In the genomic region with DNA sequence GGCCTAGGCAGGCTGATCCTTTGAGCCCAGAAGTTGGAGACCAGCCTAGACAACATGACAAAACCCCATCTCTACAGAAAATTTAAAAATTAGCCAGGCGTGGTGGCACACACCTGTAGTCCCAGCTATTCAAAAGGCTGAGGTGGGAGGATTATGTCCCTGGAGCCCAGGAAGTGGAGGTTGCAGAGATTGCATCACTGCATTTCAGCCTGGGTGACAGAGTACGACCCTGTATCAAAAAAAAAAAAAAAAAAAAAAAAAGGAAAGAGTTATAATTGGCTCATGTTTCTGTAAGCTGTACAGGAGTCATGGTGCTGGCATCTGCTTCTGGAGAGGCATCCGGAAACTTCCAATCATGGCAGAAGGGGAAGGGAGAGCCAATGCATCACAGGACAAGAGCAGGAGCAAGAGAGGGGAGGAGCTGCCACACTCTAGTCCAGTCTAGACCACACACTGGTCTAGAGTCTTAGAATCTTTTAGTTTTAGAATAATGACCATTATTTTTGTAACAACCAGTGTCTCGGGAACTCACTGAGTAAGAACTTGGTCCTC, we compare ENCODE assay signal across 18 cellular contexts. TPM values are rescaled to one million over a fixed set of nuclear protein-coding genes. Genes with fewer than 3 reads are reported as not detected.
DNase-seq lines count a peak whose midpoint lies in the region; ATAC-seq and TF ChIP-seq lines count a peak whose summit lies in the region.
"Had no signal": no experiment of that assay in that cellular context is flagged by ENCODE, and none has a peak within 500 bp of the region (broad histone marks: within the 10 kb centered on the region; RNA-seq: fewer than 3 reads in every experiment).

No MANE protein-coding gene starts in this region.

- no peaks in the 10 kb centered on the region for H3K36me3 ChIP-seq in ACC112 (ENCODE audit: insufficient read depth, low read length)
- H3K36me3 ChIP-seq: adrenal gland, BE2C had no signal

- no peak overlapping the region for H3K4me3 ChIP-seq in ACC112 (ENCODE audit: low read depth, low read length)
- H3K4me3 ChIP-seq: adrenal gland, heart right ventricle, PC-9 had no signal

- peak overlapping the region; percentile 32 for H3K27ac ChIP-seq in ACC112 (ENCODE audit: low read depth, low read length)
- no peak overlapping the region for H3K27ac ChIP-seq in foreskin keratinocyte
- H3K27ac ChIP-seq: adrenal gland, heart right ventricle, PC-9 had no signal

- TF ChIP-seq CTCF in foreskin keratinocyte (conservative IDR thresholded peaks at IDR 0.05): no peak

- peaks cover 44% of the 10 kb centered on the region for H3K79me2 ChIP-seq in ACC112 (ENCODE audit: control insufficient read depth, insufficient read depth, low read length, unreplicated experiment)

- DNase-seq in H4 (ENCODE audit: low spot score) (peak; percentile 23), astrocyte of the hippocampus (ENCODE audit: low read depth, low spot score) (peak; percentile 69), foreskin keratinocyte (peak in 1 of 2 donors; percentile 70), KG1 (lab: John Stamatoyannopoulos, UW) (no peak), NCI-H2081 treated with DMSO at 0.1 percent for 48 hours (lab: John Stamatoyannopoulos, UW) (no peak)
- DNase-seq: activated T-cell treated with anti-CD3 and anti-CD28 coated beads, Interleukin-2, amount 50 U/mL, for 1 hour; adrenal gland; BE2C; effector CD4-positive, alpha-beta T cell; heart right ventricle; NCI-H510A treated with DMSO at 0.1 percent for 48 hours; PC-9; retina had no signal

- no peak overlapping the region for H2AFZ ChIP-seq in ACC112 (ENCODE audit: low read length, unreplicated experiment)
- H2AFZ ChIP-seq: PC-9 had no signal

- ATAC-seq in foreskin keratinocyte (peak; percentile 3), HG03432 (IDR thresholded peaks at IDR 0.05; ENCODE audit: unreplicated experiment) (no peak), GM19452 (IDR thresholded peaks at IDR 0.05; ENCODE audit: unreplicated experiment) (no peak)
- ATAC-seq: left lobe of liver; naive thymus-derived CD8-positive, alpha-beta T cell had no signal

- H3K4me1 ChIP-seq in ACC112 (ENCODE audit: control insufficient read depth, insufficient read depth, low read length, unreplicated experiment): peaks cover 19% of the 10 kb centered on the region
- peaks cover 11% of the 10 kb centered on the region for H3K4me1 ChIP-seq in foreskin keratinocyte
- H3K4me1 ChIP-seq: adrenal gland, BE2C had no signal

- H3K27me3 ChIP-seq in ACC112 (ENCODE audit: insufficient read depth, low read length) (no peaks in the 10 kb centered on the region), foreskin keratinocyte (no peaks in the 10 kb centered on the region)
- H3K27me3 ChIP-seq: adrenal gland, BE2C, heart right ventricle had no signal

RNA-seq across cellular contexts. Expression of gene DOCK1, which starts 16.8 kb away (rescaled TPM):
- total RNA-seq in H4 (2014; rRNA removed; shearing (Covaris generic)): 28.9 and 34.4 TPM in 2 replicates
- total RNA-seq in foreskin keratinocyte: 48.4 and 56.5 TPM in 2 replicates
- polyA plus RNA-seq in foreskin keratinocyte: 10.4 and 12.0 TPM in 2 replicates
- total RNA-seq: naive thymus-derived CD8-positive, alpha-beta T cell had no signal
- polyA plus RNA-seq: naive thymus-derived CD8-positive, alpha-beta T cell had no signal

Comparison
In these comparisons a context has a peak if more than half of its experiments do, and no peak if none do; other contexts are left out.
1. DNase-seq: peak in H4 (single experiment) and astrocyte of the hippocampus (single experiment); none in KG1 (single experiment) and NCI-H2081 treated with DMSO at 0.1 percent for 48 hours (single experiment).